ENCODE assay signal across 24 cellular contexts in genomic region chr15:42058791-42059190, GRCh38. TPM values are rescaled to one million over a fixed set of nuclear protein-coding genes. Genes with fewer than 3 reads are reported as not detected.
DNase-seq lines count a peak whose midpoint lies in the region; ATAC-seq and TF ChIP-seq lines count a peak whose summit lies in the region.
"Had no signal": no experiment of that assay in that cellular context is flagged by ENCODE, and none has a peak within 500 bp of the region (broad histone marks: within the 10 kb centered on the region; RNA-seq: fewer than 3 reads in every experiment).

No MANE protein-coding gene starts in this region.

- DNase-seq in NCI-H748 (lab: John Stamatoyannopoulos, UW; ENCODE audit: unreplicated experiment) (peak; percentile 3), NCI-H748 treated with DMSO at 0.1 percent for 48 hours (lab: John Stamatoyannopoulos, UW) (no peak), RWPE2 (ENCODE audit: low spot score) (no peak), epithelial cell of prostate (ENCODE audit: low read depth, low spot score) (no peak), thyroid gland (peak; percentile 70 to 82), occipital lobe (lab: John Stamatoyannopoulos, UW) (no peak), NCI-H1436 (lab: John Stamatoyannopoulos, UW) (no peak)
- DNase-seq: 8988T; ACHN; AML-193; BE2C; CD4-positive, alpha-beta T cell; CD8-positive, alpha-beta memory T cell; DMS 273 treated with DMSO at 0.1 percent for 48 hours; DMS79; EL; GDM1; GM23248; H9 had no signal

- intact Hi-C loops in thyroid gland (cut with DNase I), result no loop called here

- no peak for TF ChIP-seq CTCF in RWPE2 (IDR thresholded peaks at IDR 0.05; ENCODE audit: poor library complexity, severe bottlenecking)
- TF ChIP-seq CTCF in thyroid gland (IDR thresholded peaks at IDR 0.05), result no peak

- H3K9me3 ChIP-seq in RWPE2 (ENCODE audit: severe bottlenecking), result no peaks in the 10 kb centered on the region
- H3K9me3 ChIP-seq in thyroid gland, result no peaks in the 10 kb centered on the region
- H3K9me3 ChIP-seq: A549; BE2C; BLaER1 treated with 17β-estradiol and CSF1 and Interleukin-3, amounts not matched to agents 10 nM and 100 nM had no signal

- H3K27me3 ChIP-seq in RWPE2 (ENCODE audit: insufficient read depth, poor library complexity, severe bottlenecking) (no peaks in the 10 kb centered on the region), thyroid gland (no peaks in the 10 kb centered on the region)
- H3K27me3 ChIP-seq: BLaER1 treated with 17β-estradiol and CSF1 and Interleukin-3, amounts not matched to agents 10 nM and 100 nM had no signal

- H3K4me1 ChIP-seq in RWPE2 (ENCODE audit: insufficient read depth, poor library complexity, severe bottlenecking) (peaks cover 7% of the 10 kb centered on the region), thyroid gland (peaks cover 5 to 37% of the 10 kb centered on the region in 2 donors)

- H3K27ac ChIP-seq in RWPE2 (ENCODE audit: poor library complexity, severe bottlenecking), result peak overlapping the region; percentile 91
- peak overlapping the region; percentile 98 for H3K27ac ChIP-seq in epithelial cell of prostate
- peak overlapping the region; percentile 90 to 98 (median 92) for H3K27ac ChIP-seq in thyroid gland
- H3K27ac ChIP-seq: BLaER1 treated with 17β-estradiol and CSF1 and Interleukin-3, amounts not matched to agents 10 nM and 100 nM; GM23248 had no signal

- ATAC-seq in RWPE2 (ENCODE audit: low read depth), result no peak
- ATAC-seq: A549, GM12878, HCT116 had no signal

- H3K36me3 ChIP-seq in RWPE2 (ENCODE audit: low read depth) (no peaks in the 10 kb centered on the region), thyroid gland (no peaks in the 10 kb centered on the region)
- H3K36me3 ChIP-seq: BE2C; BLaER1 treated with 17β-estradiol and CSF1 and Interleukin-3, amounts not matched to agents 10 nM and 100 nM had no signal

- no peak overlapping the region for H3K4me3 ChIP-seq in RWPE2 (ENCODE audit: severe bottlenecking)
- no peak overlapping the region for H3K4me3 ChIP-seq in thyroid gland (replicated peaks in 1 of 3)
- H3K4me3 ChIP-seq: A549; BLaER1 treated with 17β-estradiol and CSF1 and Interleukin-3, amounts not matched to agents 10 nM and 100 nM; GM12878; GM23248 had no signal

- WGBS in thyroid gland, 2 donors, result 44 to 50% methylated on average over 3 of the region's 3 CpGs

- no peak for TF ChIP-seq POLR2A in thyroid gland (IDR thresholded peaks at IDR 0.05)

RNA-seq across cellular contexts. Expression of gene PLA2G4D, which starts 35.6 kb away (rescaled TPM):
- total RNA-seq in thyroid gland (not detected), occipital lobe (not detected)
- total RNA-seq: CD4-positive, alpha-beta T cell; CD8-positive, alpha-beta memory T cell; GM12878; GM23248; H4 had no signal

RNA-seq across cellular contexts. Expression of gene PLA2G4E, which starts 37.9 kb away (rescaled TPM):
- total RNA-seq in thyroid gland (not detected), occipital lobe (not detected)
- total RNA-seq: CD4-positive, alpha-beta T cell; CD8-positive, alpha-beta memory T cell; GM23248; H4; H9 had no signal

Comparison
In these comparisons a context has a peak if more than half of its experiments do, and no peak if none do; other contexts are left out.
1. DNase-seq: peak in NCI-H748 (single experiment) and thyroid gland (2 of 2); none in NCI-H748 treated with DMSO at 0.1 percent for 48 hours (single experiment), RWPE2 (single experiment), epithelial cell of prostate (single experiment), occipital lobe (single experiment) and NCI-H1436 (single experiment).
2. Peak in every context shown above with its lines, with median percentiles within 50 percentile points of each other: H3K27ac ChIP-seq.